ENCODE assay signal across 23 cellular contexts in genomic region chr14:26132061-26132460, GRCh38.
"Had no signal": no experiment of that assay in that cellular context is flagged by ENCODE, and none has a peak within 500 bp of the region (broad histone marks: within the 10 kb centered on the region; RNA-seq: fewer than 3 reads in every experiment).

No MANE protein-coding gene starts in this region.

- DNase-seq: activated CD4-positive, alpha-beta T cell treated with anti-CD3 and anti-CD28 coated beads, Interleukin-2, amount 10 ng/mL, durations not matched to agents 7 days and 5 days; activated CD4-positive, alpha-beta T cell treated with anti-CD3 and anti-CD28 coated beads, Interleukin-2, amount 50 U/mL, for 48 hours; activated CD8-positive, alpha-beta T cell treated with anti-CD3 and anti-CD28 coated beads, Interleukin-2, amount 10 ng/mL, durations not matched to agents 7 days and 5 days; activated gamma-delta T cell; activated naive CD4-positive, alpha-beta T cell treated with Interleukin-2 at 50 U/mL for 16 hours; activated naive CD8-positive, alpha-beta T cell treated with anti-CD3 and anti-CD28 coated beads, Interleukin-2, amount 10 ng/mL, durations not matched to agents 7 days and 5 days; activated T-cell treated with anti-CD3 and anti-CD28 coated beads, Interleukin-2, amount 50 U/mL, for 24 hours; Karpas-422; NCI-H1105 treated with DMSO at 0.1 percent for 48 hours; NCI-H1436; NCI-H1694; NCI-H1930; NCI-H2081 treated with DMSO at 0.1 percent for 48 hours; NCI-H345; NCI-H524 treated with DMSO at 0.1 percent for 48 hours; NK-92 treated with Interleukin-12 subunit alpha and Interleukin-12 subunit beta, amount 100 ng/mL, for 24 hours; PC-3; Peyer's patch; RPMI8226; SHP77 treated with DMSO at 0.1 percent for 48 hours; SK-N-SH had no signal

- H3K4me3 ChIP-seq: K562, Peyer's patch, SJSA1 had no signal
